In genomic region chr7:73832806-73833205, GRCh38 we compare ENCODE assay signal across 18 cellular contexts. TPM values are rescaled to one million over a fixed set of nuclear protein-coding genes. Genes with fewer than 3 reads are reported as not detected.
DNase-seq lines count a peak whose midpoint lies in the region; ATAC-seq, FAIRE-seq and TF ChIP-seq lines count a peak whose summit lies in the region.
"Had no signal": no experiment of that assay in that cellular context is flagged by ENCODE, and none has a peak within 500 bp of the region (broad histone marks: within the 10 kb centered on the region; RNA-seq: fewer than 3 reads in every experiment).

No MANE protein-coding gene starts in this region.

- ATAC-seq in K562 = no peak
- ATAC-seq in upper lobe of left lung (ENCODE audit: low FRiP score in 2 of 2) = no peak
- no peak for ATAC-seq in left ventricle myocardium superior
- ATAC-seq: Right ventricle myocardium inferior, T-helper 17 cell had no signal

- POLR2A ChIA-PET in K562 (lab: Yijun Ruan, JAX) = interaction anchor here (1.2 to 1.7 kb wide), 2 partner anchors 10 kb away, joined by 4 to 5 read pairs; partner anchors contain the start of gene METTL27

- no peak overlapping the region for H3K27ac Mint-ChIP-seq in osteocyte (ENCODE audit: unreplicated experiment)
- H3K27ac Mint-ChIP-seq: activated naive CD4-positive, alpha-beta T cell treated with anti-CD3 and anti-CD28 coated beads, Interleukin-2, amount 10 ng/mL, durations not matched to agents 7 days and 5 days; CD8-positive, alpha-beta memory T cell; T-helper 17 cell had no signal

- no peak overlapping the region for H2BK15ac ChIP-seq in mesendoderm (replicated peaks; ENCODE audit: low read depth)

- CTCF ChIA-PET in K562 (lab: Yijun Ruan, JAX; ENCODE audit: low intra/inter-chr PET ratio) = no interaction called here

- H3K4me1 ChIP-seq in K562 (replicated peaks in 1 of 2; ENCODE audit: control insufficient read depth in 2 of 2, insufficient read depth in 2 of 2, low read length in 2 of 2) (peaks cover 17 to 39% of the 10 kb centered on the region in 2 experiments), mesendoderm (ENCODE audit: control insufficient read depth, low read depth, low read length) (peaks cover 16% of the 10 kb centered on the region), upper lobe of left lung (peaks cover 21 to 47% (median 26%) of the 10 kb centered on the region in 4 donors)

- no peaks in the 10 kb centered on the region for H3K9me3 ChIP-seq in K562 (replicated peaks; ENCODE audit: control insufficient read depth, insufficient read depth, low read depth, low read length)
- no peaks in the 10 kb centered on the region for H3K9me3 ChIP-seq in upper lobe of left lung
- H3K9me3 ChIP-seq: ovary had no signal

- intact Hi-C loops in K562 (cut with micrococcal nuclease) (no loop called here), left ventricle myocardium superior (cut with micrococcal nuclease) (no loop called here)

- H3K79me2 ChIP-seq in K562 (ENCODE audit: control insufficient read depth, insufficient read depth, low read length) (no peaks in the 10 kb centered on the region), mesendoderm (ENCODE audit: control insufficient read depth, insufficient read depth, low read length) (no peaks in the 10 kb centered on the region)

- no peak overlapping the region for H2BK120ac ChIP-seq in mesendoderm (ENCODE audit: low read depth, low read length)

- no peak overlapping the region for H2AK5ac ChIP-seq in mesendoderm (ENCODE audit: low read length)

- TF ChIP-seq RAD21 in K562 (CRISPR knock-in tag; conservative IDR thresholded peaks at IDR 0.05 in 1 of 2, IDR thresholded peaks at IDR 0.05 in 1 of 2) = no peak

- FAIRE-seq in K562 (lab: Jason Lieb, UNC) = no peak

- H3K27me3 ChIP-seq in K562 (ENCODE audit: control insufficient read depth in 2 of 2, insufficient read depth in 2 of 2, low read length in 2 of 2) (no peaks in the 10 kb centered on the region), mesendoderm (ENCODE audit: insufficient read depth, low read length, poor library complexity) (no peaks in the 10 kb centered on the region), upper lobe of left lung (no peaks in the 10 kb centered on the region)
- H3K27me3 ChIP-seq: ovary had no signal

- H3K56ac ChIP-seq in mesendoderm (ENCODE audit: low read length) = peak overlapping the region; percentile 68

- H3K79me1 ChIP-seq in mesendoderm (ENCODE audit: low read length) = no peaks in the 10 kb centered on the region

- no peak overlapping the region for H3K23ac ChIP-seq in mesendoderm (ENCODE audit: low read length)

- H3K27me3 Mint-ChIP-seq in osteocyte (ENCODE audit: unreplicated experiment) = no peaks in the 10 kb centered on the region
- H3K27me3 Mint-ChIP-seq: T-helper 17 cell had no signal

- no peak overlapping the region for H3K4me3 Mint-ChIP-seq in osteocyte (ENCODE audit: unreplicated experiment)
- H3K4me3 Mint-ChIP-seq: activated naive CD4-positive, alpha-beta T cell treated with anti-CD3 and anti-CD28 coated beads, Interleukin-2, amount 10 ng/mL, durations not matched to agents 7 days and 5 days; CD8-positive, alpha-beta memory T cell; T-helper 17 cell had no signal

- H3K4ac ChIP-seq in mesendoderm (ENCODE audit: low read depth, low read length) = peak overlapping the region; percentile 5

- H3K4me1 Mint-ChIP-seq in osteocyte (ENCODE audit: unreplicated experiment) = peaks cover 9% of the 10 kb centered on the region

- H3K27ac ChIP-seq in K562 (ENCODE audit: extremely low read depth, low read depth, low read length) (no peak overlapping the region), mesendoderm (ENCODE audit: low read depth, low read length) (peak overlapping the region; percentile 40), upper lobe of left lung (peak overlapping the region; percentile 80 to 90 (median 88))
- H3K27ac ChIP-seq: ovary had no signal

- H3K18ac ChIP-seq in mesendoderm (ENCODE audit: low read length) = peak overlapping the region; percentile 13

- DNase-seq in NCI-H2171 treated with DMSO at 0.1 percent for 48 hours (lab: John Stamatoyannopoulos, UW) (peak; percentile 43), NCI-H2171 (lab: John Stamatoyannopoulos, UW) (no peak), K562 (ENCODE audit: extremely low read depth in 1 of 4, low spot score in 3 of 4) (no peak), mesendoderm (no peak), upper lobe of left lung (no peak), nucleus accumbens (lab: John Stamatoyannopoulos, UW) (no peak), osteocyte (ENCODE audit: extremely low spot score, unreplicated experiment) (no peak), left ventricle myocardium superior (no peak)
- DNase-seq: activated CD4-positive, CD25-positive, alpha-beta regulatory T cell treated with anti-CD3 and anti-CD28 coated beads, Interleukin-2, amount 50 U/mL, for 72 hours; activated naive CD4-positive, alpha-beta T cell treated with anti-CD3 and anti-CD28 coated beads, Interleukin-2, amount 10 ng/mL, durations not matched to agents 7 days and 5 days; CD8-positive, alpha-beta memory T cell; effector CD4-positive, alpha-beta T cell; foreskin melanocyte; GF-D8; ovary; T-helper 17 cell had no signal

- H3K4me2 ChIP-seq in K562 (ENCODE audit: insufficient read depth, low read length) = no peak overlapping the region
- H3K4me2 ChIP-seq in mesendoderm (ENCODE audit: low read length) = no peak overlapping the region

- WGBS in K562 (ENCODE audit: insufficient coverage, low coverage, missing lambda C conversion rate) = 42% methylated on average over 12 of the region's 13 CpGs
- WGBS in mesendoderm (ENCODE audit: extremely low coverage, insufficient coverage, low lambda C conversion rate) = no CpG with 5 or more reads among the region's 13 CpGs
- 52 to 54% methylated on average over 13 of the region's 13 CpGs for WGBS in upper lobe of left lung, 2 donors

- BruUV-seq in K562 (replicated peaks; lab: Mats Ljungman, UMichigan) = no TSS peak

- H4K5ac ChIP-seq in mesendoderm (ENCODE audit: low read length) = no peak overlapping the region

- H3K9me1 ChIP-seq in K562 (ENCODE audit: control insufficient read depth, insufficient read depth, low read length) = no peaks in the 10 kb centered on the region

- H3K4me3 ChIP-seq in K562 (no peak overlapping the region), mesendoderm (ENCODE audit: low read length) (no peak overlapping the region), upper lobe of left lung (peak overlapping the region in 3 of 4 donors; percentile 51 to 63 (median 58))

- TF ChIP-seq EP300 in K562 (IDR thresholded peaks at IDR 0.05; ENCODE audit: low read length) = no peak
- no peak for TF ChIP-seq EP300 in upper lobe of left lung (IDR thresholded peaks at IDR 0.05)

- no peak overlapping the region for H4K8ac ChIP-seq in mesendoderm (ENCODE audit: low read depth, low read length)

- TF ChIP-seq POLR2A in K562 (conservative IDR thresholded peaks at IDR 0.05) = no peak
- no peak for TF ChIP-seq POLR2A in upper lobe of left lung (IDR thresholded peaks at IDR 0.05)

- no peaks in the 10 kb centered on the region for H3K9me3 Mint-ChIP-seq in osteocyte (ENCODE audit: unreplicated experiment)
- H3K9me3 Mint-ChIP-seq: activated naive CD4-positive, alpha-beta T cell treated with anti-CD3 and anti-CD28 coated beads, Interleukin-2, amount 10 ng/mL, durations not matched to agents 7 days and 5 days; CD8-positive, alpha-beta memory T cell had no signal

- H2BK5ac ChIP-seq in mesendoderm (ENCODE audit: low read length) = no peak overlapping the region

- no peaks in the 10 kb centered on the region for H3K36me3 ChIP-seq in K562 (ENCODE audit: control insufficient read depth, insufficient read depth, low read length)
- no peaks in the 10 kb centered on the region for H3K36me3 ChIP-seq in mesendoderm (ENCODE audit: control insufficient read depth, insufficient read depth, low read length)
- H3K36me3 ChIP-seq in upper lobe of left lung = no peaks in the 10 kb centered on the region
- H3K36me3 ChIP-seq: ovary had no signal

- H3K36me3 Mint-ChIP-seq in osteocyte (ENCODE audit: unreplicated experiment) = no peaks in the 10 kb centered on the region
- H3K36me3 Mint-ChIP-seq: activated naive CD4-positive, alpha-beta T cell treated with anti-CD3 and anti-CD28 coated beads, Interleukin-2, amount 10 ng/mL, durations not matched to agents 7 days and 5 days; CD8-positive, alpha-beta memory T cell had no signal

- no peak overlapping the region for H3K9ac ChIP-seq in K562 (ENCODE audit: insufficient read depth in 1 of 2, low read depth in 2 of 2, low read length in 2 of 2)
- no peak overlapping the region for H3K9ac ChIP-seq in mesendoderm (ENCODE audit: low read length)

- H4K20me1 ChIP-seq in K562 (replicated peaks; ENCODE audit: control insufficient read depth, insufficient read depth, low read length) = no peaks in the 10 kb centered on the region

- no peak overlapping the region for H2AFZ ChIP-seq in K562 (ENCODE audit: low read depth, low read length)

- in situ Hi-C loops in K562 (cut with MboI) = no loop called here

- TF ChIP-seq CTCF in K562 (IDR thresholded peaks at IDR 0.05 in 2 of 3, conservative IDR thresholded peaks at IDR 0.05 in 1 of 3; ENCODE audit: insufficient read depth in 2 of 3, low read depth in 1 of 3, low read length in 3 of 3) (no peak), upper lobe of left lung (IDR thresholded peaks at IDR 0.05) (no peak), osteocyte (IDR thresholded peaks at IDR 0.05) (no peak)

RNA-seq across cellular contexts. Expression of gene CLDN4, which starts 2.0 kb away (rescaled TPM):
- total RNA-seq in K562 (2011; cell fraction: chromatin; rRNA removed; ENCODE audit: low replicate concordance) = 1.8 and 2.6 TPM in 2 replicates
- 0.66 and 1.0 TPM in 2 replicates for total RNA-seq in K562 (2011; cell fraction: nucleolus; rRNA removed)
- 2.3 and 2.8 TPM in 2 replicates for total RNA-seq in K562 (2011; cell fraction: nucleoplasm; rRNA removed)
- 0.05 and 0.08 TPM in 2 replicates for total RNA-seq in K562 (2014; rRNA removed)
- total RNA-seq in K562 (2014; rRNA removed; fragmentation: Illumina TruSeq; extraction: Trizol) = 0.06 TPM in 1 of 2 replicates, not detected in the other
- total RNA-seq in K562 (2015; rRNA removed; fragmentation: Illumina TruSeq; extraction: Trizol) = 0.04 and 0.07 TPM in 2 replicates
- total RNA-seq in K562 (2021) = 0.60 and 0.63 TPM in 2 replicates
- 0.06 and 0.37 TPM in 2 replicates for polyA plus RNA-seq in K562 (2011; rRNA removed)
- polyA plus RNA-seq in K562 (2011; cell fraction: cytosol; rRNA removed) = 0.18 TPM in 2 replicates
- 0.16 and 0.48 TPM in 2 replicates for polyA plus RNA-seq in K562 (2011; cell fraction: nucleus; rRNA removed)
- polyA plus RNA-seq in K562 (2012) = 0.13 and 0.25 TPM in 2 replicates
- 0.10 and 0.21 TPM in 2 replicates for polyA plus RNA-seq in K562 (2014; fragmentation: Illumina TruSeq; extraction: Trizol)
- not detected for polyA plus RNA-seq in K562 (2014; fragmentation: Nextera tagmentation; extraction: Ambion mirVana)
- polyA plus RNA-seq in K562 (2014; rRNA removed) = 0.05 and 0.13 TPM in 2 replicates
- 0.07 and 0.66 TPM in 2 replicates for polyA minus RNA-seq in K562 (2011; rRNA and poly(A)+ RNA removed)
- polyA minus RNA-seq in K562 (2011; cell fraction: cytosol; rRNA and poly(A)+ RNA removed) = 0.67 TPM in 1 of 2 replicates, not detected in the other
- 0.27 TPM in 1 of 2 replicates, not detected in the other for polyA minus RNA-seq in K562 (2011; cell fraction: nucleus; rRNA and poly(A)+ RNA removed)
- 12.6 TPM for polyA plus RNA-seq in mesendoderm (2013, experiment 1 of 2)
- 12.9 TPM for polyA plus RNA-seq in mesendoderm (2013, experiment 2 of 2)
- total RNA-seq in upper lobe of left lung = 100 to 1,000 TPM in 5 of 6 donors, 10 to 100 TPM in 1; 88.0 to 231 (median 169) TPM
- total RNA-seq in osteocyte = 0.50 and 0.62 TPM in 2 replicates
- not detected for total RNA-seq in left ventricle myocardium superior
- total RNA-seq: Right ventricle myocardium inferior had no signal
- polyA plus RNA-seq: CD8-positive, alpha-beta memory T cell had no signal

RNA-seq across cellular contexts. Expression of gene METTL27, which starts 9.5 kb away (rescaled TPM):
- total RNA-seq in K562 (2011; cell fraction: chromatin; rRNA removed; ENCODE audit: low replicate concordance) = 1.9 and 4.9 TPM in 2 replicates
- total RNA-seq in K562 (2011; cell fraction: nucleolus; rRNA removed) = 3.6 and 4.8 TPM in 2 replicates
- total RNA-seq in K562 (2011; cell fraction: nucleoplasm; rRNA removed) = 2.0 and 5.0 TPM in 2 replicates
- total RNA-seq in K562 (2014; rRNA removed) = 0.32 and 0.94 TPM in 2 replicates
- not detected in 2 replicates for total RNA-seq in K562 (2014; rRNA removed; fragmentation: Illumina TruSeq; extraction: Trizol)
- total RNA-seq in K562 (2015; rRNA removed; fragmentation: Illumina TruSeq; extraction: Trizol) = not detected in 2 replicates
- total RNA-seq in K562 (2021) = 0.42 and 0.73 TPM in 2 replicates
- polyA plus RNA-seq in K562 (2011; rRNA removed) = 0.33 and 0.49 TPM in 2 replicates
- 0.59 and 1.3 TPM in 2 replicates for polyA plus RNA-seq in K562 (2011; cell fraction: cytosol; rRNA removed)
- 1.4 and 3.9 TPM in 2 replicates for polyA plus RNA-seq in K562 (2011; cell fraction: nucleus; rRNA removed)
- 0.25 and 0.58 TPM in 2 replicates for polyA plus RNA-seq in K562 (2012)
- polyA plus RNA-seq in K562 (2014; fragmentation: Illumina TruSeq; extraction: Trizol) = 0.69 TPM in 1 of 2 replicates, not detected in the other
- polyA plus RNA-seq in K562 (2014; fragmentation: Nextera tagmentation; extraction: Ambion mirVana) = under 1 TPM in 1 of 2 experiments, not detected in 1; 0.08 TPM
- 0.35 and 0.82 TPM in 2 replicates for polyA plus RNA-seq in K562 (2014; rRNA removed)
- 0.53 and 1.1 TPM in 2 replicates for polyA minus RNA-seq in K562 (2011; rRNA and poly(A)+ RNA removed)
- not detected in 2 replicates for polyA minus RNA-seq in K562 (2011; cell fraction: cytosol; rRNA and poly(A)+ RNA removed)
- 1.6 and 1.9 TPM in 2 replicates for polyA minus RNA-seq in K562 (2011; cell fraction: nucleus; rRNA and poly(A)+ RNA removed)
- 1.6 TPM for polyA plus RNA-seq in mesendoderm (2013, experiment 1 of 2)
- 1.5 TPM for polyA plus RNA-seq in mesendoderm (2013, experiment 2 of 2)
- 10 to 100 TPM in 2 of 6 donors, 1 to 10 TPM in 4; 3.0 to 23.0 (median 7.2) TPM for total RNA-seq in upper lobe of left lung
- 2.2 and 2.7 TPM in 2 replicates for total RNA-seq in osteocyte
- 0.27 TPM for total RNA-seq in left ventricle myocardium superior
- total RNA-seq: CD8-positive, alpha-beta memory T cell had no signal
- polyA plus RNA-seq: CD8-positive, alpha-beta memory T cell had no signal

RNA-seq across cellular contexts. Expression of gene TMEM270, which starts 28.2 kb away (rescaled TPM):
- not detected in 2 replicates for total RNA-seq in K562 (2011; cell fraction: chromatin; rRNA removed; ENCODE audit: low replicate concordance)
- total RNA-seq in K562 (2011; cell fraction: nucleolus; rRNA removed) = not detected in 2 replicates
- not detected in 2 replicates for total RNA-seq in K562 (2011; cell fraction: nucleoplasm; rRNA removed)
- total RNA-seq in K562 (2014; rRNA removed) (not detected in 2 replicates), K562 (2014; rRNA removed; fragmentation: Illumina TruSeq; extraction: Trizol) (not detected in 2 replicates), K562 (2015; rRNA removed; fragmentation: Illumina TruSeq; extraction: Trizol) (not detected in 2 replicates), K562 (2021) (not detected in 2 replicates), upper lobe of left lung (not detected), osteocyte (not detected in 2 replicates), left ventricle myocardium superior (not detected)
- polyA plus RNA-seq in K562 (2011; rRNA removed) (not detected in 2 replicates), K562 (2014; fragmentation: Illumina TruSeq; extraction: Trizol) (not detected in 2 replicates), K562 (2014; fragmentation: Nextera tagmentation; extraction: Ambion mirVana) (not detected), K562 (2014; rRNA removed) (not detected in 2 replicates)
- polyA plus RNA-seq in K562 (2011; cell fraction: cytosol; rRNA removed) = not detected in 2 replicates
- polyA plus RNA-seq in K562 (2011; cell fraction: nucleus; rRNA removed) = not detected in 2 replicates
- polyA plus RNA-seq in K562 (2012) = not detected in 2 replicates
- polyA minus RNA-seq in K562 (2011; rRNA and poly(A)+ RNA removed) = not detected in 2 replicates
- not detected in 2 replicates for polyA minus RNA-seq in K562 (2011; cell fraction: cytosol; rRNA and poly(A)+ RNA removed)
- not detected in 2 replicates for polyA minus RNA-seq in K562 (2011; cell fraction: nucleus; rRNA and poly(A)+ RNA removed)
- not detected for polyA plus RNA-seq in mesendoderm (2013, experiment 1 of 2)
- polyA plus RNA-seq in mesendoderm (2013, experiment 2 of 2) = not detected
- total RNA-seq: CD8-positive, alpha-beta memory T cell; mesenteric fat pad; Right ventricle myocardium inferior; T-helper 17 cell had no signal
- polyA plus RNA-seq: CD8-positive, alpha-beta memory T cell; ovary had no signal

Comparison
In these comparisons a context has a peak if more than half of its experiments do, and no peak if none do; other contexts are left out.
1. H3K4me3 ChIP-seq: peak in upper lobe of left lung (3 of 4); none in K562 (single experiment) and mesendoderm (single experiment).
2. RNA of gene CLDN4, which starts 2.0 kb away (total RNA-seq): 88.0 to 231 TPM in upper lobe of left lung; 0.50 to 0.62 TPM in osteocyte, 0.04 to 2.8 TPM in K562 and not detected in left ventricle myocardium superior (single experiment); every median in the first group is over 10 times any median in the second.